In genomic region chr5:170338272-170338671, GRCh38 we compare ENCODE assay signal across 16 cellular contexts. TPM values are rescaled to one million over a fixed set of nuclear protein-coding genes. Genes with fewer than 3 reads are reported as not detected.
DNase-seq lines count a peak whose midpoint lies in the region; ATAC-seq, FAIRE-seq and TF ChIP-seq lines count a peak whose summit lies in the region.
"Had no signal": no experiment of that assay in that cellular context is flagged by ENCODE, and none has a peak within 500 bp of the region (broad histone marks: within the 10 kb centered on the region; RNA-seq: fewer than 3 reads in every experiment).

No MANE protein-coding gene starts in this region.

- no peaks in the 10 kb centered on the region for H3K9me3 Mint-ChIP-seq in natural killer cell treated with Interleukin-12 subunit alpha and Interleukin-12 subunit beta and Interleukin-15 and Interleukin-18, amount 100 ng/mL, for 72 hours
- no peaks in the 10 kb centered on the region for H3K9me3 Mint-ChIP-seq in natural killer cell

- DNase-seq in natural killer cell treated with Interleukin-12 subunit alpha and Interleukin-12 subunit beta and Interleukin-15 and Interleukin-18, amount 100 ng/mL, for 72 hours (ENCODE audit: low spot score), result peak; percentile 32
- DNase-seq in natural killer cell (no peak), GM12878 (ENCODE audit: low read depth, low spot score) (no peak), aorta (no peak), globus pallidus (ENCODE audit: low spot score) (no peak), COR-L47 (lab: John Stamatoyannopoulos, UW) (no peak)
- DNase-seq: ACHN, DMS153, EL, NCI-H146, NCI-H2081 treated with DMSO at 0.1 percent for 48 hours, NCI-H524, SHP77 treated with DMSO at 0.1 percent for 48 hours had no signal

- peak overlapping the region in 1 of 2 donors; percentile 40 for H3K27ac Mint-ChIP-seq in natural killer cell treated with Interleukin-12 subunit alpha and Interleukin-12 subunit beta and Interleukin-15 and Interleukin-18, amount 100 ng/mL, for 72 hours
- no peak overlapping the region for H3K27ac Mint-ChIP-seq in natural killer cell

- H3K4me3 ChIP-seq in GM12878, result no peak overlapping the region
- H3K4me3 ChIP-seq in neutrophil (ENCODE audit: low read depth in 1 of 2, low read length in 1 of 2), result no peak overlapping the region
- H3K4me3 ChIP-seq in aorta (ENCODE audit: low read length in 2 of 2), result no peak overlapping the region

- no peak for TF ChIP-seq EP300 in GM12878 (IDR thresholded peaks at IDR 0.05; ENCODE audit: borderline replicate concordance in 1 of 2, control insufficient read depth in 1 of 2, low read depth in 2 of 2, low read length in 2 of 2)

- H2AFZ ChIP-seq in GM12878 (ENCODE audit: control insufficient read depth, low read depth, low read length), result no peak overlapping the region

- H3K9ac ChIP-seq in GM12878 (ENCODE audit: control insufficient read depth, insufficient read depth, low read length), result no peak overlapping the region

- H3K4me1 ChIP-seq in GM12878 (ENCODE audit: control insufficient read depth, insufficient read depth, low read length), result peaks cover 21% of the 10 kb centered on the region
- H3K4me1 ChIP-seq in neutrophil (ENCODE audit: control insufficient read depth in 1 of 2, insufficient read depth in 1 of 2, low read depth in 1 of 2, low read length in 1 of 2), result peaks cover 70 to 72% of the 10 kb centered on the region in 2 experiments
- H3K4me1 ChIP-seq in aorta (ENCODE audit: control insufficient read depth in 1 of 2, insufficient read depth in 2 of 2, low read length in 2 of 2), result no peaks in the 10 kb centered on the region

- H3K4me2 ChIP-seq in GM12878 (ENCODE audit: control insufficient read depth, insufficient read depth), result no peak overlapping the region

- TF ChIP-seq POLR2A in GM12878 (IDR thresholded peaks at IDR 0.05; ENCODE audit: low read depth, low read length), result no peak

- TF ChIP-seq CTCF in natural killer cell (IDR thresholded peaks at IDR 0.05), result no peak
- TF ChIP-seq CTCF in GM12878 (IDR thresholded peaks at IDR 0.05 in 2 of 3, conservative IDR thresholded peaks at IDR 0.05 in 1 of 3; ENCODE audit: control insufficient read depth in 2 of 3, extremely low read depth in 1 of 3, insufficient read depth in 1 of 3, low read depth in 3 of 3, low read length in 3 of 3), result no peak
- TF ChIP-seq CTCF in neutrophil (IDR thresholded peaks at IDR 0.05), result no peak

- intact Hi-C loops in natural killer cell (cut with micrococcal nuclease) (no loop called here), GM12878 (cut with micrococcal nuclease; ENCODE audit: unreplicated experiment) (loop anchor here (2.0 to 10.0 kb wide), 3 partner anchors 41 to 233 kb away; partner anchors contain the start of genes FOXI1 and LCP2), aorta (cut with DNase I) (no loop called here)

- no peak for ATAC-seq in natural killer cell treated with Interleukin-12 subunit alpha and Interleukin-12 subunit beta and Interleukin-15 and Interleukin-18, amount 100 ng/mL, for 72 hours
- ATAC-seq in natural killer cell (no peak), GM12878 (no peak), aorta (ENCODE audit: low FRiP score) (no peak)

- POLR2A ChIA-PET in GM12878 (lab: Charles Lee), result interaction anchor here (1.1 to 3.1 kb wide), 4 partner anchors 38 to 70 kb away, joined by 3 to 19 read pairs (median 4); no protein-coding TSS in a partner anchor

- no peaks in the 10 kb centered on the region for H4K20me1 ChIP-seq in GM12878 (ENCODE audit: control insufficient read depth, insufficient read depth)

- SMC1A ChIA-PET in GM12878 (lab: Charles Lee; ENCODE audit: uncharacterized antibody, unreplicated experiment), result interaction anchor here (0.7 to 7.2 kb wide), 26 partner anchors 8 to 112 kb away, joined by 3 to 122 read pairs (median 7); partner anchors contain the start of genes KCNMB1 and LCP2

- H3K27ac ChIP-seq in KOPT-K1 (ENCODE audit: low read depth, low read length, poor library complexity, severe bottlenecking) (peak overlapping the region; percentile 9), GM12878 (ENCODE audit: control insufficient read depth, insufficient read depth) (no peak overlapping the region), neutrophil (peak overlapping the region; percentile 97), aorta (ENCODE audit: low read depth in 1 of 2, low read length in 2 of 2) (no peak overlapping the region)

- H3K9me3 ChIP-seq in KOPT-K1 (ENCODE audit: insufficient read depth, low read length, poor library complexity, severe bottlenecking) (peaks cover 15% of the 10 kb centered on the region), GM12878 (replicated peaks; ENCODE audit: control insufficient read depth, insufficient read depth, low read length) (peaks cover 3% of the 10 kb centered on the region; the same call in 1 of the 3 replicates), neutrophil (no peaks in the 10 kb centered on the region), aorta (ENCODE audit: control insufficient read depth, low read length) (no peaks in the 10 kb centered on the region)

- no TSS peak for BruUV-seq in GM12878 (replicated peaks; lab: Mats Ljungman, UMichigan)

- RAD21 ChIA-PET in GM12878 (lab: Charles Lee; ENCODE audit: unreplicated experiment), result interaction anchor here (0.7 to 5.8 kb wide), 18 partner anchors 9 to 113 kb away, joined by 3 to 98 read pairs (median 10); partner anchors contain the start of genes KCNMB1 and LCP2

- in situ Hi-C loops in GM12878 (cut with MboI), result loop anchor here (5.0 kb wide), 1 partner anchor 61 kb away; no protein-coding TSS in a partner anchor

- H3K4me1 Mint-ChIP-seq in natural killer cell treated with Interleukin-12 subunit alpha and Interleukin-12 subunit beta and Interleukin-15 and Interleukin-18, amount 100 ng/mL, for 72 hours (ENCODE audit: low read depth in 2 of 2), result peaks cover 30 to 31% of the 10 kb centered on the region in 2 donors
- peaks cover 10 to 29% of the 10 kb centered on the region in 2 donors for H3K4me1 Mint-ChIP-seq in natural killer cell

- H3K27me3 Mint-ChIP-seq in natural killer cell treated with Interleukin-12 subunit alpha and Interleukin-12 subunit beta and Interleukin-15 and Interleukin-18, amount 100 ng/mL, for 72 hours, result no peaks in the 10 kb centered on the region
- no peaks in the 10 kb centered on the region for H3K27me3 Mint-ChIP-seq in natural killer cell (ENCODE audit: low read depth in 2 of 2)

- no peaks in the 10 kb centered on the region for H3K36me3 Mint-ChIP-seq in natural killer cell treated with Interleukin-12 subunit alpha and Interleukin-12 subunit beta and Interleukin-15 and Interleukin-18, amount 100 ng/mL, for 72 hours
- H3K36me3 Mint-ChIP-seq in natural killer cell, result no peaks in the 10 kb centered on the region

- CTCF ChIA-PET in GM12878 (lab: Yijun Ruan, JAX), result interaction anchor here (0.7 to 7.4 kb wide), 29 partner anchors 8 to 293 kb away, joined by 3 to 189 read pairs (median 10); partner anchors contain the start of genes C5orf58, KCNMB1 and LCP2

- no peak for FAIRE-seq in GM12878 (lab: Jason Lieb, UNC)

- no peaks in the 10 kb centered on the region for H3K79me2 ChIP-seq in GM12878 (ENCODE audit: control insufficient read depth, insufficient read depth, low read length)

- H3K36me3 ChIP-seq in KOPT-K1 (ENCODE audit: insufficient read depth, low read length) (no peaks in the 10 kb centered on the region), GM12878 (ENCODE audit: control insufficient read depth in 2 of 2, insufficient read depth in 2 of 2, low read length in 1 of 2) (no peaks in the 10 kb centered on the region), neutrophil (no peaks in the 10 kb centered on the region), aorta (ENCODE audit: control insufficient read depth in 1 of 2, insufficient read depth in 2 of 2, low read length in 1 of 2) (no peaks in the 10 kb centered on the region)

- no peaks in the 10 kb centered on the region for H3K27me3 ChIP-seq in GM12878 (replicated peaks in 1 of 2; ENCODE audit: control insufficient read depth in 2 of 2, insufficient read depth in 2 of 2, low read length in 1 of 2)
- H3K27me3 ChIP-seq in neutrophil, result no peaks in the 10 kb centered on the region
- H3K27me3 ChIP-seq in aorta (ENCODE audit: control insufficient read depth in 1 of 2, insufficient read depth in 2 of 2, low read length in 1 of 2), result no peaks in the 10 kb centered on the region

- WGBS in GM12878 (ENCODE audit: insufficient coverage, insufficient replicate concordance, low lambda C conversion rate, missing lambda C conversion rate), result 44% methylated on average over 4 of the region's 4 CpGs
- 67 to 77% methylated on average over 4 of the region's 4 CpGs for WGBS in aorta, 2 donors

- no peak overlapping the region for H3K4me3 Mint-ChIP-seq in natural killer cell treated with Interleukin-12 subunit alpha and Interleukin-12 subunit beta and Interleukin-15 and Interleukin-18, amount 100 ng/mL, for 72 hours
- no peak overlapping the region for H3K4me3 Mint-ChIP-seq in natural killer cell
- H3K4me3 Mint-ChIP-seq: H9 had no signal

- TF ChIP-seq RAD21 in GM12878 (IDR thresholded peaks at IDR 0.05; ENCODE audit: insufficient read depth, low read depth, low read length), result no peak

RNA-seq across cellular contexts. Expression of gene LCP2, which starts 40.7 kb away (rescaled TPM):
- total RNA-seq in natural killer cell treated with Interleukin-12 subunit alpha and Interleukin-12 subunit beta and Interleukin-15 and Interleukin-18, amount 100 ng/mL, for 72 hours, result 100 to 1,000 TPM; 282 to 360 TPM
- total RNA-seq in natural killer cell, result 100 to 1,000 TPM; 376 to 488 (median 450) TPM
- total RNA-seq in GM12878 (2013; cell fraction: nucleolus; rRNA removed), result 339 and 344 TPM in 2 replicates
- 17.8 and 19.2 TPM in 2 replicates for total RNA-seq in GM12878 (2014; rRNA removed)
- 23.5 and 23.9 TPM in 2 replicates for total RNA-seq in GM12878 (2014; rRNA removed; fragmentation: Illumina TruSeq; extraction: Trizol)
- 38.5 and 40.0 TPM in 2 replicates for total RNA-seq in GM12878 (2021)
- 13.4 TPM for polyA plus RNA-seq in GM12878 (2011; ENCODE audit: low read depth)
- polyA plus RNA-seq in GM12878 (2011; rRNA removed), result 45.5 and 46.7 TPM in 2 replicates
- 30.5 and 30.9 TPM in 2 replicates for polyA plus RNA-seq in GM12878 (2011; cell fraction: cytosol; rRNA removed)
- 121 and 152 TPM in 2 replicates for polyA plus RNA-seq in GM12878 (2011; cell fraction: nucleus; rRNA removed)
- polyA plus RNA-seq in GM12878 (2012), result 20.3 and 26.2 TPM in 2 replicates
- 48.7 and 50.5 TPM in 2 replicates for polyA plus RNA-seq in GM12878 (2014; fragmentation: Illumina TruSeq; extraction: Trizol)
- 1 to 10 TPM; 8.0 to 8.5 TPM for polyA plus RNA-seq in GM12878 (2014; fragmentation: Nextera tagmentation; extraction: Ambion mirVana)
- 24.4 and 25.7 TPM in 2 replicates for polyA plus RNA-seq in GM12878 (2014; rRNA removed)
- polyA plus RNA-seq in GM12878 (2016; fragmentation: Nextera tagmentation; extraction: Ambion mirVana), result 10 to 100 TPM; 12.7 to 15.3 TPM
- polyA minus RNA-seq in GM12878 (2011; rRNA and poly(A)+ RNA removed), result 69.6 and 94.1 TPM in 2 replicates
- polyA minus RNA-seq in GM12878 (2011; cell fraction: cytosol; rRNA and poly(A)+ RNA removed), result 8.2 and 16.8 TPM in 2 replicates
- polyA minus RNA-seq in GM12878 (2011; cell fraction: nucleus; rRNA and poly(A)+ RNA removed), result 149 and 176 TPM in 2 replicates
- total RNA-seq in aorta, result 10 to 100 TPM; 25.7 to 58.8 TPM
- polyA plus RNA-seq in aorta, result 10 to 100 TPM in 1 of 2 donors, 1 to 10 TPM in 1; 2.1 to 16.9 TPM
- total RNA-seq: H9 had no signal

RNA-seq across cellular contexts. Expression of gene KCNMB1, which starts 50.9 kb away (rescaled TPM):
- not detected for total RNA-seq in natural killer cell treated with Interleukin-12 subunit alpha and Interleukin-12 subunit beta and Interleukin-15 and Interleukin-18, amount 100 ng/mL, for 72 hours
- total RNA-seq in natural killer cell (under 1 TPM; 0.23 to 0.48 (median 0.35) TPM), GM12878 (2014; rRNA removed) (1.9 and 2.5 TPM in 2 replicates), GM12878 (2014; rRNA removed; fragmentation: Illumina TruSeq; extraction: Trizol) (1.6 and 1.9 TPM in 2 replicates), GM12878 (2021) (3.5 and 3.8 TPM in 2 replicates), aorta (10 to 100 TPM; 30.0 to 63.3 TPM)
- 3.4 and 4.6 TPM in 2 replicates for total RNA-seq in GM12878 (2013; cell fraction: nucleolus; rRNA removed)
- 0.73 TPM for polyA plus RNA-seq in GM12878 (2011; ENCODE audit: low read depth)
- polyA plus RNA-seq in GM12878 (2011; rRNA removed) (1.2 TPM in 2 replicates), GM12878 (2014; fragmentation: Illumina TruSeq; extraction: Trizol) (1.9 and 3.6 TPM in 2 replicates), GM12878 (2014; fragmentation: Nextera tagmentation; extraction: Ambion mirVana) (1 to 10 TPM; 2.3 to 2.8 TPM), GM12878 (2014; rRNA removed) (2.7 and 2.9 TPM in 2 replicates), GM12878 (2016; fragmentation: Nextera tagmentation; extraction: Ambion mirVana) (1 to 10 TPM; 2.5 to 3.4 TPM), aorta (10 to 100 TPM; 19.7 to 42.8 TPM)
- 1.8 TPM in 2 replicates for polyA plus RNA-seq in GM12878 (2011; cell fraction: cytosol; rRNA removed)
- polyA plus RNA-seq in GM12878 (2011; cell fraction: nucleus; rRNA removed), result 6.1 TPM in 2 replicates
- polyA plus RNA-seq in GM12878 (2012), result 0.87 and 1.7 TPM in 2 replicates
- 3.5 and 3.7 TPM in 2 replicates for polyA minus RNA-seq in GM12878 (2011; rRNA and poly(A)+ RNA removed)
- 0.31 and 0.40 TPM in 2 replicates for polyA minus RNA-seq in GM12878 (2011; cell fraction: cytosol; rRNA and poly(A)+ RNA removed)
- polyA minus RNA-seq in GM12878 (2011; cell fraction: nucleus; rRNA and poly(A)+ RNA removed), result 1.2 and 3.2 TPM in 2 replicates

Comparison
In these comparisons a context has a peak if more than half of its experiments do, and no peak if none do; other contexts are left out.
1. H3K27ac ChIP-seq: peak in KOPT-K1 (single experiment) and neutrophil (single experiment); none in GM12878 (single experiment) and aorta (0 of 2).
2. RNA of gene KCNMB1, which starts 50.9 kb away (total RNA-seq): 30.0 to 63.3 TPM in aorta; 1.6 to 4.6 TPM in GM12878, 0.23 to 0.48 TPM in natural killer cell and not detected in natural killer cell treated with Interleukin-12 subunit alpha and Interleukin-12 subunit beta and Interleukin-15 and Interleukin-18, amount 100 ng/mL, for 72 hours; every median in the first group is over 4 times any median in the second.